Comparison of ENCODE assay signal across 7 cellular contexts in genomic region chr2:112259509-112260294, GRCh38. TPM values are rescaled to one million over a fixed set of nuclear protein-coding genes. Genes with fewer than 3 reads are reported as not detected.
DNase-seq lines count a peak whose midpoint lies in the region; ATAC-seq, FAIRE-seq and TF ChIP-seq lines count a peak whose summit lies in the region.

No MANE protein-coding gene starts in this region.

- peak overlapping the region; percentile 67 for H3K27ac Mint-ChIP-seq in endodermal cell

- H3K27me3 ChIP-seq in NT2/D1 (ENCODE audit: insufficient read depth, insufficient read length) (no peaks in the 10 kb centered on the region), endodermal cell (ENCODE audit: control insufficient read depth, insufficient read depth, low read length, poor library complexity, severe bottlenecking) (no peaks in the 10 kb centered on the region)

- WGBS in endodermal cell (ENCODE audit: insufficient coverage in 1 of 2, insufficient read length in 1 of 2), 2 experiments: 35 to 40% methylated on average over 13 to 15 of the region's 15 CpGs

- DNase-seq in GM12891 (ENCODE audit: insufficient read length, low spot score): peak; percentile 25
- DNase-seq in NT2/D1 (ENCODE audit: low read depth, low spot score): peak; percentile 80
- DNase-seq in activated CD8-positive, alpha-beta memory T cell treated with anti-CD3 and anti-CD28 coated beads, Interleukin-2, amount 50 U/mL, for 1 hour (ENCODE audit: extremely low read depth): peak; percentile 70
- peak; percentile 92 for DNase-seq in endodermal cell
- DNase-seq in mucosa of gallbladder (ENCODE audit: low spot score): peak; percentile 87
- DNase-seq in stimulated activated CD8-positive, alpha-beta memory T cell treated with anti-CD3 and anti-CD28 coated beads, Interleukin-4, amount 100 ng/mL, for 48 hours: peak; percentile 88

- H3K4me3 ChIP-seq in NT2/D1 (ENCODE audit: insufficient read length, low read depth) (no peak overlapping the region), endodermal cell (ENCODE audit: low read length) (no peak overlapping the region)

- no peak overlapping the region for H3K27ac ChIP-seq in endodermal cell (ENCODE audit: low read depth, low read length)

- no peak overlapping the region for H3K4me3 Mint-ChIP-seq in endodermal cell

- H3K36me3 ChIP-seq in NT2/D1 (ENCODE audit: insufficient read depth, insufficient read length, low read length): no peaks in the 10 kb centered on the region
- no peaks in the 10 kb centered on the region for H3K36me3 ChIP-seq in endodermal cell (ENCODE audit: control insufficient read depth, insufficient read depth, low read length)

- no peak for TF ChIP-seq POLR2A in GM12891 (IDR thresholded peaks at IDR 0.05; ENCODE audit: low read depth, low read length)

- H3K9me3 Mint-ChIP-seq in endodermal cell: peaks cover 16% of the 10 kb centered on the region

- peak; percentile 98 for TF ChIP-seq CTCF in endodermal cell (conservative IDR thresholded peaks at IDR 0.05)

- H3K9ac ChIP-seq in NT2/D1 (ENCODE audit: insufficient read length, low read depth) (no peak overlapping the region), endodermal cell (ENCODE audit: extremely low read depth, low read length, poor library complexity, severe bottlenecking) (no peak overlapping the region)

- peak; percentile 41 for ATAC-seq in HG03520 (IDR thresholded peaks at IDR 0.05; ENCODE audit: unreplicated experiment)

- peaks cover 11% of the 10 kb centered on the region for H3K4me1 Mint-ChIP-seq in endodermal cell

- H3K9me3 ChIP-seq in NT2/D1 (ENCODE audit: insufficient read depth, low read length) (peaks cover 13% of the 10 kb centered on the region), endodermal cell (ENCODE audit: control insufficient read depth, low read length) (peaks cover 15% of the 10 kb centered on the region)

- H3K4me1 ChIP-seq in NT2/D1 (ENCODE audit: insufficient read depth, insufficient read length): no peaks in the 10 kb centered on the region
- H3K4me1 ChIP-seq in endodermal cell (ENCODE audit: control insufficient read depth, insufficient read depth, low read length): no peaks in the 10 kb centered on the region

- no peaks in the 10 kb centered on the region for H3K36me3 Mint-ChIP-seq in endodermal cell (ENCODE audit: low read depth)

- H3K27me3 Mint-ChIP-seq in endodermal cell (ENCODE audit: insufficient read depth): no peaks in the 10 kb centered on the region

- peak; percentile 94 for FAIRE-seq in GM12891 (lab: Jason Lieb, UNC)

TF ChIP-seq in GM12891, 5 proteins besides CTCF, POLR2A, EP300 and RAD21:
- TF ChIP-seq PAX5 (IDR thresholded peaks at IDR 0.05; ENCODE audit: insufficient read depth, low read length, severe bottlenecking) (no peak), POU2F2 (IDR thresholded peaks at IDR 0.05; ENCODE audit: low read depth, low read length) (peak; percentile 31; the same call in 1 of the 2 replicates)

RNA-seq across cellular contexts. Expression of gene ZC3H8, which starts 4.9 kb away (rescaled TPM):
- polyA plus RNA-seq in GM12891 (2012; ENCODE audit: low read depth, missing spikeins): 9.3 TPM
- total RNA-seq in endodermal cell (10 to 100 TPM in 1 of 2 donors, 1 to 10 TPM in 1; 8.3 to 10.6 TPM), mucosa of gallbladder (5.6 TPM)
- 12.3 TPM for polyA plus RNA-seq in endodermal cell (2013, experiment 1 of 2)
- polyA plus RNA-seq in endodermal cell (2013, experiment 2 of 2): 10.5 TPM

RNA-seq across cellular contexts. Expression of gene ZC3H6, which starts 15.7 kb away (rescaled TPM):
- 2.5 TPM for polyA plus RNA-seq in GM12891 (2012; ENCODE audit: low read depth, missing spikeins)
- total RNA-seq in endodermal cell (10 to 100 TPM in 1 of 2 donors, 1 to 10 TPM in 1; 8.0 to 21.5 TPM), mucosa of gallbladder (11.3 TPM)
- 8.8 TPM for polyA plus RNA-seq in endodermal cell (2013, experiment 1 of 2)
- polyA plus RNA-seq in endodermal cell (2013, experiment 2 of 2): 9.6 TPM

Comparison
In these comparisons a context has a peak if more than half of its experiments do, and no peak if none do; other contexts are left out.
1. DNase-seq: peak in every context shown above with its lines; median percentile 92 in endodermal cell; 88 in stimulated activated CD8-positive, alpha-beta memory T cell treated with anti-CD3 and anti-CD28 coated beads, Interleukin-4, amount 100 ng/mL, for 48 hours; 87 in mucosa of gallbladder; 80 in NT2/D1; 70 in activated CD8-positive, alpha-beta memory T cell treated with anti-CD3 and anti-CD28 coated beads, Interleukin-2, amount 50 U/mL, for 1 hour; 25 in GM12891.